In the genomic region with DNA sequence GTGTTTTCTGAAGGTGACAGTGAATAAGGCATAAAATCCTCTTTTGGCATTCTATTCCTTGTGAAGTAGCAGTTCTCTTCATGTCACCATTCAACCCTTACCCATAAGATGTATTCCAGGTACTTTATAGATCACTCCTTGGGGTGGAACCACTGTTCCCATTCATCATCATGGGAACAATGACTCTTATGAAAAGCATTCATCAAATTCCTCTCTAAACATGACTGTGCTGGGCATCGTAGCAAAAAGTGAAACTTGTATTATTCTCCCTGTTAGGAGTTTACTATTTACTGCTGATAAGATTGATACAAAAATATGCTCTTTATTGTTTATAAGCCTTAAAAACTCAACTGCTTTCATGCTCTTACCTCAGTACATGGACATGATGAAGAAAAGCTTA, we compare ENCODE assay signal across 1 cellular context.
TF ChIP-seq lines count a peak whose summit lies in the region.

No MANE protein-coding gene starts in this region.

TF ChIP-seq in SK-N-SH, 30 proteins besides CTCF, POLR2A, EP300 and RAD21 (continued from another document):
- TF ChIP-seq, protein P1, sequence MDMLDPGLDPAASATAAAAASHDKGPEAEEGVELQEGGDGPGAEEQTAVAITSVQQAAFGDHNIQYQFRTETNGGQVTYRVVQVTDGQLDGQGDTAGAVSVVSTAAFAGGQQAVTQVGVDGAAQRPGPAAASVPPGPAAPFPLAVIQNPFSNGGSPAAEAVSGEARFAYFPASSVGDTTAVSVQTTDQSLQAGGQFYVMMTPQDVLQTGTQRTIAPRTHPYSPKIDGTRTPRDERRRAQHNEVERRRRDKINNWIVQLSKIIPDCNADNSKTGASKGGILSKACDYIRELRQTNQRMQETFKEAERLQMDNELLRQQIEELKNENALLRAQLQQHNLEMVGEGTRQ (IDR thresholded peaks at IDR 0.05; ENCODE audit: borderline replicate concordance, low read depth, low read length), result no peak
- peak; percentile 19; the same call in 1 of the 2 replicates for TF ChIP-seq FOSL2 (IDR thresholded peaks at IDR 0.05; ENCODE audit: borderline replicate concordance, low read depth)
